ENCODE assay signal across 28 cellular contexts in genomic region chr1:156885314-156885713, GRCh38. TPM values are rescaled to one million over a fixed set of nuclear protein-coding genes. Genes with fewer than 3 reads are reported as not detected.
"Had no signal": no experiment of that assay in that cellular context is flagged by ENCODE, and none has a peak within 500 bp of the region (broad histone marks: within the 10 kb centered on the region; RNA-seq: fewer than 3 reads in every experiment).

No MANE protein-coding gene starts in this region.

- H3K9me3 ChIP-seq: esophagus squamous epithelium, testis had no signal

- DNase-seq: activated CD4-positive, alpha-beta memory T cell treated with anti-CD3 and anti-CD28 coated beads for 36 hours; activated CD4-positive, alpha-beta T cell treated with anti-CD3 and anti-CD28 coated beads for 48 hours; activated CD4-positive, CD25-positive, alpha-beta regulatory T cell; activated effector memory CD4-positive, alpha-beta T cell treated with Interleukin-2 at 50 U/mL for 16 hours; activated naive CD4-positive, alpha-beta T cell treated with anti-CD3 and anti-CD28 coated beads for 36 hours; activated naive CD8-positive, alpha-beta T cell treated with anti-CD3 and anti-CD28 coated beads, Interleukin-2, amount 10 ng/mL, durations not matched to agents 7 days and 5 days; activated T-cell treated with anti-CD3 and anti-CD28 coated beads, Interleukin-2, amount 50 U/mL, for 72 hours; amygdala; cerebellar nuclear complex; cortex of kidney; esophagus squamous epithelium; foreskin keratinocyte; nephron progenitor cell; occipital lobe; stimulated activated CD4-positive, alpha-beta T cell treated with anti-CD3 and anti-CD28 coated beads, Interleukin-15, amount 100 ng/mL, for 24 hours; stimulated activated CD4-positive, alpha-beta T cell treated with anti-CD3 and anti-CD28 coated beads, Interleukin-2, amount 100 ng/mL, for 48 hours; stimulated activated CD8-positive, alpha-beta memory T cell treated with anti-CD3 and anti-CD28 coated beads, Interleukin-4, amount 100 ng/mL, for 48 hours; stimulated activated naive CD4-positive, alpha-beta T cell; SW 1271; T-helper 17 cell; testis; trophoblast cell had no signal

- H3K27ac ChIP-seq: esophagus squamous epithelium, foreskin keratinocyte, hepatocyte, testis had no signal

- H3K4me1 ChIP-seq: foreskin keratinocyte, testis had no signal

- H3K4me2 ChIP-seq: hepatocyte, smooth muscle cell had no signal

- H3K27me3 ChIP-seq: testis had no signal

- ATAC-seq: activated T-cell treated with anti-CD3 and anti-CD28 coated beads, Interleukin-2, amount 50 U/mL, for 72 hours; foreskin keratinocyte; sciatic nerve; T-helper 17 cell had no signal

- H3K36me3 ChIP-seq: esophagus squamous epithelium had no signal

- H3K79me2 ChIP-seq: hepatocyte had no signal

- H3K4me3 ChIP-seq: esophagus squamous epithelium, hepatocyte, smooth muscle cell, testis had no signal

- H2AFZ ChIP-seq: hepatocyte had no signal

RNA-seq across cellular contexts. Expression of gene PEAR1, which starts 8.2 kb away (rescaled TPM):
- total RNA-seq: activated CD4-positive, alpha-beta memory T cell treated with anti-CD3 and anti-CD28 coated beads for 36 hours; activated naive CD4-positive, alpha-beta T cell treated with anti-CD3 and anti-CD28 coated beads for 36 hours had no signal

RNA-seq across cellular contexts. Expression of gene NTRK1, which starts 24.6 kb away (rescaled TPM):
- total RNA-seq: bronchial epithelial cell, foreskin keratinocyte, occipital lobe had no signal
- polyA plus RNA-seq: hepatocyte had no signal

RNA-seq across cellular contexts. Expression of gene INSRR, which starts 26.4 kb away (rescaled TPM):
- total RNA-seq: activated naive CD4-positive, alpha-beta T cell treated with anti-CD3 and anti-CD28 coated beads for 36 hours; bronchial epithelial cell; esophagus squamous epithelium; foreskin keratinocyte; hepatocyte; liver; T-helper 17 cell had no signal
- polyA plus RNA-seq: foreskin keratinocyte, hepatocyte had no signal

RNA-seq across cellular contexts. Expression of gene LRRC71, which starts 35.1 kb away (rescaled TPM):
- total RNA-seq: activated CD4-positive, alpha-beta memory T cell treated with anti-CD3 and anti-CD28 coated beads for 36 hours; activated naive CD4-positive, alpha-beta T cell treated with anti-CD3 and anti-CD28 coated beads for 36 hours; activated naive CD8-positive, alpha-beta T cell treated with anti-CD3 and anti-CD28 coated beads, Interleukin-2, amount 10 ng/mL, durations not matched to agents 7 days and 5 days; activated T-cell treated with anti-CD3 and anti-CD28 coated beads, Interleukin-2, amount 50 U/mL, for 72 hours; bronchial epithelial cell; endodermal cell; esophagus squamous epithelium; foreskin keratinocyte; hepatocyte; liver; smooth muscle cell; T-helper 17 cell had no signal
- polyA plus RNA-seq: foreskin keratinocyte, hepatocyte, smooth muscle cell had no signal
